1 cellular context compared by ENCODE assay signal in the genomic region with DNA sequence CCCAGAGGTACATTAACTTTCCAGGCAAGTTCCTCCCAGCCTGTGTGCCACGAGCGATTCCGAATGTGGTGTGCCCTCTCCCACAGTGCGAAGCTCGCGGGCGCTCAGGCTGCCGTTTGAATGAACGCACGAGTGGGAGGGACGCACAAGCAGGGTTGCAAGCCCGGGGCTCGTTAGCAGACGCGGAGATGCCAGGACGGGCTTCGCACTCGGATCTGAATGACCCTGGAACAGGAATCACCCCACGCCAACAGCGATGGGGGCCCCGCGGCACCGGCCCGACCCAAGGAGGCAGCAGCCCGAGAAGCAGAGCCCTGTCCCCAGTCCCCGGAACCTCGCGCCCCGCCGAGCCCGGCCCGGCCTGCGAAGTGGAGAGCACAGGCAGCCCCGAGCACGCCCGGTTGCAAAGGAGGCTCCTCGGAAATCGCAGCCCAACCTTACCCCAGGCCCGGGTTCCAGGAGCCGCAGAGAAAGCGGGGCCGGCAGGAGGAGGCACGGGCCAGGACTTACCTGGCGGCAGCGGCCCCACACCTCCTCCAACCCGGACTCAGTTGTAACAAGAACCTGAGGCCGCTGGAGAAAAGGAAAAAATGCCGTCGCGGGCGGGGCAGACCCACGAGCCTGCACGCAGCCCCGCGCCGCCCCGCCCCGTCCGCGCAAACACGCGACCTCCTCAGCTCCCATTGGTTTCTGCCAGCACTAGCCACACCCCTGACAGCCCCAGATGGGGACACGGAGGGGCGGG.
A peak's percentile ranks its signal among the peaks of the same experiment; 100 is the strongest.
TF ChIP-seq lines count a peak whose summit lies in the region.

TSS of gene SLC25A30 (minus strand) at position 584 of the 745 bp plus-strand sequence. CDS start 6,948 bp downstream, outside the sequence.

TF ChIP-seq in GM12878, 131 proteins besides CTCF, POLR2A, EP300 and RAD21 (continued from another document):
- TF ChIP-seq SKIL (IDR thresholded peaks at IDR 0.05; ENCODE audit: low read depth, poor library complexity, severe bottlenecking) (no peak), NR2C1 (IDR thresholded peaks at IDR 0.05) (no peak), CBX3 (IDR thresholded peaks at IDR 0.05; ENCODE audit: borderline replicate concordance, low read depth) (no peak), MTA3 (IDR thresholded peaks at IDR 0.05; ENCODE audit: borderline replicate concordance, low read length) (no peak), ZBTB4 (CRISPR knock-in tag; IDR thresholded peaks at IDR 0.05) (no peak), ZNF217 (IDR thresholded peaks at IDR 0.05) (no peak), BCL3 (IDR thresholded peaks at IDR 0.05; ENCODE audit: borderline replicate concordance, insufficient read depth, low read depth, low read length, poor library complexity, severe bottlenecking) (no peak), RCOR1 (conservative IDR thresholded peaks at IDR 0.05; ENCODE audit: low read depth, low read length) (peak; percentile 77; the same call in 1 of the 2 replicates), SREBF2 (IDR thresholded peaks at IDR 0.05; ENCODE audit: low read length) (no peak), TAF1 (IDR thresholded peaks at IDR 0.05; ENCODE audit: borderline replicate concordance, low read depth, low read length) (peak; percentile 31; the same call in 1 of the 2 replicates), SRF (IDR thresholded peaks at IDR 0.05; ENCODE audit: low read depth in 2 of 2, low read length in 2 of 2) (0 out of 4 replicates have a peak, but pooled peaks of 1 of the 2 experiments have one; percentile 4), SMAD5 (IDR thresholded peaks at IDR 0.05; ENCODE audit: low read depth) (no peak), MXI1 (IDR thresholded peaks at IDR 0.05; ENCODE audit: low read depth, low read length) (peak; percentile 64), ZNF24 (IDR thresholded peaks at IDR 0.05) (0 out of 2 replicates have a peak, but pooled peaks have one; percentile 18), YY1 (IDR thresholded peaks at IDR 0.05; ENCODE audit: low read depth, low read length) (no peak), HDAC2 (IDR thresholded peaks at IDR 0.05) (0 out of 2 replicates have a peak, but pooled peaks have one; percentile 26), GABPA (IDR thresholded peaks at IDR 0.05; ENCODE audit: low read depth) (no peak), POLR2AphosphoS5 (IDR thresholded peaks at IDR 0.05; ENCODE audit: low read length) (0 out of 2 replicates have a peak, but pooled peaks have one; percentile 48), ZBTB11 (CRISPR knock-in tag; IDR thresholded peaks at IDR 0.05) (peak; percentile 14; the same call in 1 of the 2 replicates), PKNOX1 (IDR thresholded peaks at IDR 0.05) (peak; percentile 79), BACH1 (IDR thresholded peaks at IDR 0.05; ENCODE audit: borderline replicate concordance) (peak; percentile 65), E4F1 (IDR thresholded peaks at IDR 0.05; ENCODE audit: borderline replicate concordance, partially characterized antibody) (no peak), CBFB (IDR thresholded peaks at IDR 0.05; ENCODE audit: low read depth) (no peak), DPF2 (IDR thresholded peaks at IDR 0.05) (peak; percentile 44; the same call in 1 of the 2 replicates), EGR1 (IDR thresholded peaks at IDR 0.05; ENCODE audit: borderline replicate concordance in 1 of 2, low read depth in 2 of 2, low read length in 2 of 2) (no peak)
- TF ChIP-seq, protein P1, sequence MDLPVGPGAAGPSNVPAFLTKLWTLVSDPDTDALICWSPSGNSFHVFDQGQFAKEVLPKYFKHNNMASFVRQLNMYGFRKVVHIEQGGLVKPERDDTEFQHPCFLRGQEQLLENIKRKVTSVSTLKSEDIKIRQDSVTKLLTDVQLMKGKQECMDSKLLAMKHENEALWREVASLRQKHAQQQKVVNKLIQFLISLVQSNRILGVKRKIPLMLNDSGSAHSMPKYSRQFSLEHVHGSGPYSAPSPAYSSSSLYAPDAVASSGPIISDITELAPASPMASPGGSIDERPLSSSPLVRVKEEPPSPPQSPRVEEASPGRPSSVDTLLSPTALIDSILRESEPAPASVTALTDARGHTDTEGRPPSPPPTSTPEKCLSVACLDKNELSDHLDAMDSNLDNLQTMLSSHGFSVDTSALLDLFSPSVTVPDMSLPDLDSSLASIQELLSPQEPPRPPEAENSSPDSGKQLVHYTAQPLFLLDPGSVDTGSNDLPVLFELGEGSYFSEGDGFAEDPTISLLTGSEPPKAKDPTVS (IDR thresholded peaks at IDR 0.05; ENCODE audit: low read depth, low read length), result no peak
- TF ChIP-seq, protein P2, sequence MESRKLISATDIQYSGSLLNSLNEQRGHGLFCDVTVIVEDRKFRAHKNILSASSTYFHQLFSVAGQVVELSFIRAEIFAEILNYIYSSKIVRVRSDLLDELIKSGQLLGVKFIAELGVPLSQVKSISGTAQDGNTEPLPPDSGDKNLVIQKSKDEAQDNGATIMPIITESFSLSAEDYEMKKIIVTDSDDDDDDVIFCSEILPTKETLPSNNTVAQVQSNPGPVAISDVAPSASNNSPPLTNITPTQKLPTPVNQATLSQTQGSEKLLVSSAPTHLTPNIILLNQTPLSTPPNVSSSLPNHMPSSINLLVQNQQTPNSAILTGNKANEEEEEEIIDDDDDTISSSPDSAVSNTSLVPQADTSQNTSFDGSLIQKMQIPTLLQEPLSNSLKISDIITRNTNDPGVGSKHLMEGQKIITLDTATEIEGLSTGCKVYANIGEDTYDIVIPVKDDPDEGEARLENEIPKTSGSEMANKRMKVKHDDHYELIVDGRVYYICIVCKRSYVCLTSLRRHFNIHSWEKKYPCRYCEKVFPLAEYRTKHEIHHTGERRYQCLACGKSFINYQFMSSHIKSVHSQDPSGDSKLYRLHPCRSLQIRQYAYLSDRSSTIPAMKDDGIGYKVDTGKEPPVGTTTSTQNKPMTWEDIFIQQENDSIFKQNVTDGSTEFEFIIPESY (IDR thresholded peaks at IDR 0.05), result no peak
